1 cellular context compared by ENCODE assay signal in genomic region chr15:64073496-64073895, GRCh38. TPM values are rescaled to one million over a fixed set of nuclear protein-coding genes. Genes with fewer than 3 reads are reported as not detected.
"Had no signal": no experiment of that assay in that cellular context is flagged by ENCODE, and none has a peak within 500 bp of the region (broad histone marks: within the 10 kb centered on the region; RNA-seq: fewer than 3 reads in every experiment).

No MANE protein-coding gene starts in this region.

RNA-seq across cellular contexts. Expression of gene DAPK2, which starts 27.2 kb away (rescaled TPM):
- polyA plus RNA-seq: naive thymus-derived CD4-positive, alpha-beta T cell had no signal
